In the genomic region with DNA sequence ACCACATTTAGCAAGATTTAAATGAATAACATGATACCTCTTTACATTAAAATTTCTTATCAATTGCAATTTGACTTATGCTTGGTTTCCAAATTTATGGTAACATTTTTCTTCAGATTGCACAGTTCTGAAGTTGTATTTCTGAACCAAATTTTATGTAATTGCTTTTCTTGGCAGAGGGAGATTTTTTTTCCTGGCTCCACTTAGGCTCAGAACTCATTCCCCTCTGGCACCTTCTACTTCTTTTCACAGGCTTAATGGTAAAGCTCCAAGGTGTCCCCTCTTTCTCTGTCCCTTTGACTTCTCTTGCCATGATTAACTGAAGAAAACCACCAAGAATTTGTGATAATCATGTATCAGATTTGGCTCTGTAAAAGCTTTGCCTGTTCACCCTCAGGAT, we compare ENCODE assay signal across 31 cellular contexts.
"Had no signal": no experiment of that assay in that cellular context is flagged by ENCODE, and none has a peak within 500 bp of the region (broad histone marks: within the 10 kb centered on the region; RNA-seq: fewer than 3 reads in every experiment).

No MANE protein-coding gene starts in this region.

- H3K36me3 ChIP-seq: brain microvascular endothelial cell, gastrocnemius medialis, sigmoid colon, suprapubic skin, tibial nerve, WERI-Rb-1 had no signal

- H3K27ac Mint-ChIP-seq: activated CD4-positive, alpha-beta memory T cell treated with anti-CD3 and anti-CD28 coated beads, Interleukin-2, amount 10 ng/mL, durations not matched to agents 7 days and 5 days; activated CD4-positive, alpha-beta T cell treated with anti-CD3 and anti-CD28 coated beads, Interleukin-2, amount 10 ng/mL, durations not matched to agents 7 days and 5 days; activated naive CD4-positive, alpha-beta T cell treated with anti-CD3 and anti-CD28 coated beads, Interleukin-2, amount 10 ng/mL, durations not matched to agents 7 days and 5 days; activated naive CD8-positive, alpha-beta T cell treated with anti-CD3 and anti-CD28 coated beads, Interleukin-2, amount 10 ng/mL, durations not matched to agents 7 days and 5 days; activated T-cell treated with anti-CD3 and anti-CD28 coated beads, Interleukin-2, amount 50 U/mL, for 24 hours; effector memory CD8-positive, alpha-beta T cell; immature natural killer cell; natural killer cell; stimulated activated memory B cell treated with anti-CD40 and anti-IgM and Interleukin-4, amounts not matched to agents 10 μg/mL and 1 μg/mL and 100 μg/mL, for 72 hours; stimulated activated naive CD8-positive, alpha-beta T cell treated with anti-CD3 and anti-CD28 coated beads, Interleukin-15, amount 100 ng/mL, for 72 hours; T-helper 17 cell had no signal

- H3K9me3 Mint-ChIP-seq: activated CD4-positive, alpha-beta memory T cell treated with anti-CD3 and anti-CD28 coated beads, Interleukin-2, amount 10 ng/mL, durations not matched to agents 7 days and 5 days had no signal

- H3K4me1 ChIP-seq: gastrocnemius medialis, sigmoid colon, suprapubic skin had no signal

- H3K27me3 ChIP-seq: brain microvascular endothelial cell, gastrocnemius medialis, sigmoid colon, suprapubic skin, tibial nerve had no signal

- H3K27ac ChIP-seq: brain microvascular endothelial cell, gastrocnemius medialis, sigmoid colon, suprapubic skin, tibial nerve, WERI-Rb-1 had no signal

- H3K4me3 Mint-ChIP-seq: activated CD4-positive, alpha-beta memory T cell treated with anti-CD3 and anti-CD28 coated beads, Interleukin-2, amount 10 ng/mL, durations not matched to agents 7 days and 5 days; activated CD4-positive, alpha-beta T cell treated with anti-CD3 and anti-CD28 coated beads, Interleukin-2, amount 10 ng/mL, durations not matched to agents 7 days and 5 days; activated naive CD4-positive, alpha-beta T cell treated with anti-CD3 and anti-CD28 coated beads, Interleukin-2, amount 10 ng/mL, durations not matched to agents 7 days and 5 days; activated naive CD8-positive, alpha-beta T cell treated with anti-CD3 and anti-CD28 coated beads, Interleukin-2, amount 10 ng/mL, durations not matched to agents 7 days and 5 days; activated T-cell treated with anti-CD3 and anti-CD28 coated beads, Interleukin-2, amount 50 U/mL, for 24 hours; effector memory CD8-positive, alpha-beta T cell; immature natural killer cell; natural killer cell; stimulated activated memory B cell treated with anti-CD40 and anti-IgM and Interleukin-4, amounts not matched to agents 10 μg/mL and 1 μg/mL and 100 μg/mL, for 72 hours; stimulated activated naive CD8-positive, alpha-beta T cell treated with anti-CD3 and anti-CD28 coated beads, Interleukin-15, amount 100 ng/mL, for 72 hours; T-helper 17 cell had no signal

- H3K36me3 Mint-ChIP-seq: activated naive CD4-positive, alpha-beta T cell treated with anti-CD3 and anti-CD28 coated beads, Interleukin-2, amount 10 ng/mL, durations not matched to agents 7 days and 5 days; activated naive CD8-positive, alpha-beta T cell treated with anti-CD3 and anti-CD28 coated beads, Interleukin-2, amount 10 ng/mL, durations not matched to agents 7 days and 5 days; immature natural killer cell; natural killer cell; stimulated activated memory B cell treated with anti-CD40 and anti-IgM and Interleukin-4, amounts not matched to agents 10 μg/mL and 1 μg/mL and 100 μg/mL, for 72 hours had no signal

- H3K4me3 ChIP-seq: gastrocnemius medialis, lung, sigmoid colon, suprapubic skin, tibial nerve had no signal

- H3K9me3 ChIP-seq: gastrocnemius medialis, sigmoid colon, suprapubic skin had no signal

- ATAC-seq: effector memory CD8-positive, alpha-beta T cell; gastrocnemius medialis; left lobe of liver; natural killer cell; stimulated activated memory B cell treated with anti-CD40 and anti-IgM and Interleukin-4, amounts not matched to agents 10 μg/mL and 1 μg/mL and 100 μg/mL, for 72 hours; stimulated activated naive CD8-positive, alpha-beta T cell treated with anti-CD3 and anti-CD28 coated beads, Interleukin-15, amount 100 ng/mL, for 72 hours; T-helper 17 cell had no signal

- H3K27me3 Mint-ChIP-seq: activated CD4-positive, alpha-beta memory T cell treated with anti-CD3 and anti-CD28 coated beads, Interleukin-2, amount 10 ng/mL, durations not matched to agents 7 days and 5 days; activated CD4-positive, alpha-beta T cell treated with anti-CD3 and anti-CD28 coated beads, Interleukin-2, amount 10 ng/mL, durations not matched to agents 7 days and 5 days; activated naive CD4-positive, alpha-beta T cell treated with anti-CD3 and anti-CD28 coated beads, Interleukin-2, amount 10 ng/mL, durations not matched to agents 7 days and 5 days; activated naive CD8-positive, alpha-beta T cell treated with anti-CD3 and anti-CD28 coated beads, Interleukin-2, amount 10 ng/mL, durations not matched to agents 7 days and 5 days; activated T-cell treated with anti-CD3 and anti-CD28 coated beads, Interleukin-2, amount 50 U/mL, for 24 hours; effector memory CD8-positive, alpha-beta T cell; stimulated activated memory B cell treated with anti-CD40 and anti-IgM and Interleukin-4, amounts not matched to agents 10 μg/mL and 1 μg/mL and 100 μg/mL, for 72 hours; stimulated activated naive CD8-positive, alpha-beta T cell treated with anti-CD3 and anti-CD28 coated beads, Interleukin-15, amount 100 ng/mL, for 72 hours; T-helper 17 cell had no signal

- H3K4me1 Mint-ChIP-seq: activated CD4-positive, alpha-beta memory T cell treated with anti-CD3 and anti-CD28 coated beads, Interleukin-2, amount 10 ng/mL, durations not matched to agents 7 days and 5 days; activated CD4-positive, alpha-beta T cell treated with anti-CD3 and anti-CD28 coated beads, Interleukin-2, amount 10 ng/mL, durations not matched to agents 7 days and 5 days; activated naive CD4-positive, alpha-beta T cell treated with anti-CD3 and anti-CD28 coated beads, Interleukin-2, amount 10 ng/mL, durations not matched to agents 7 days and 5 days; activated naive CD8-positive, alpha-beta T cell treated with anti-CD3 and anti-CD28 coated beads, Interleukin-2, amount 10 ng/mL, durations not matched to agents 7 days and 5 days; immature natural killer cell; natural killer cell; stimulated activated memory B cell treated with anti-CD40 and anti-IgM and Interleukin-4, amounts not matched to agents 10 μg/mL and 1 μg/mL and 100 μg/mL, for 72 hours; stimulated activated naive CD8-positive, alpha-beta T cell treated with anti-CD3 and anti-CD28 coated beads, Interleukin-15, amount 100 ng/mL, for 72 hours; T-helper 17 cell had no signal

- DNase-seq: activated CD4-positive, alpha-beta memory T cell treated with anti-CD3 and anti-CD28 coated beads, Interleukin-2, amount 10 ng/mL, durations not matched to agents 7 days and 5 days; activated CD4-positive, alpha-beta T cell treated with anti-CD3 and anti-CD28 coated beads for 1 hour; activated CD4-positive, alpha-beta T cell treated with anti-CD3 and anti-CD28 coated beads, Interleukin-2, amount 10 ng/mL, durations not matched to agents 7 days and 5 days; activated CD8-positive, alpha-beta memory T cell treated with anti-CD3 and anti-CD28 coated beads, Interleukin-2, amount 50 U/mL, for 48 hours; activated gamma-delta T cell; activated naive CD4-positive, alpha-beta T cell treated with anti-CD3 and anti-CD28 coated beads, Interleukin-2, amount 10 ng/mL, durations not matched to agents 7 days and 5 days; activated naive CD8-positive, alpha-beta T cell treated with anti-CD3 and anti-CD28 coated beads, Interleukin-2, amount 10 ng/mL, durations not matched to agents 7 days and 5 days; activated T-cell treated with anti-CD3 and anti-CD28 coated beads, Interleukin-2, amount 50 U/mL, for 24 hours; brain microvascular endothelial cell; caudate nucleus; cortex of kidney; effector memory CD8-positive, alpha-beta T cell; erythroblast; gastrocnemius medialis; glutamatergic neuron; immature natural killer cell; mesendoderm; natural killer cell; posterior cingulate gyrus; sigmoid colon; small intestine; stimulated activated CD4-positive, alpha-beta T cell treated with anti-CD3 and anti-CD28 coated beads, Interleukin-4, amount 100 ng/mL, for 24 hours; stimulated activated naive CD8-positive, alpha-beta T cell treated with anti-CD3 and anti-CD28 coated beads, Interleukin-15, amount 100 ng/mL, for 72 hours; T-helper 17 cell; T1000; WERI-Rb-1 had no signal
